In genomic region chr17:14069251-14069981, GRCh38 we compare ENCODE assay signal across 8 cellular contexts. TPM values are rescaled to one million over a fixed set of nuclear protein-coding genes. Genes with fewer than 3 reads are reported as not detected.
DNase-seq lines count a peak whose midpoint lies in the region; TF ChIP-seq lines count a peak whose summit lies in the region.

TSS of gene COX10 (plus strand) at chr17:14069504. CDS start at chr17:14069606, 102 bp downstream.

- H3K27ac ChIP-seq in neural cell (ENCODE audit: low read length) = peak within 1 kb of the TSS; percentile 70
- peak within 1 kb of the TSS; percentile 79 to 89 (median 83) for H3K27ac ChIP-seq in stomach

- TF ChIP-seq EP300 in neural cell (conservative IDR thresholded peaks at IDR 0.05; ENCODE audit: poor library complexity, severe bottlenecking) (peak; percentile 32), stomach (IDR thresholded peaks at IDR 0.05) (no peak)

- H3K9ac ChIP-seq in neural cell (ENCODE audit: low read length) = peak within 1 kb of the TSS; percentile 87

- H3K27me3 ChIP-seq in neural cell (ENCODE audit: insufficient read depth, low read depth, low read length) (no peaks in the 10 kb centered on the region), stomach (no peaks in the 10 kb centered on the region)

- H3K9me3 ChIP-seq in neural cell (ENCODE audit: low read length) = no peaks in the 10 kb centered on the region
- no peaks in the 10 kb centered on the region for H3K9me3 ChIP-seq in stomach

- TF ChIP-seq POLR2A in stomach (IDR thresholded peaks at IDR 0.05) = peak in 2 of 4 donors; percentile 49 to 81

- no peaks in the 10 kb centered on the region for H3F3A ChIP-seq in neural cell (ENCODE audit: insufficient read depth, low read length, poor library complexity, severe bottlenecking)

- 0 to 1% (median 1%) methylated on average over 27 to 47 of the region's 47 CpGs for WGBS in stomach, 5 donors

- no peak for TF ChIP-seq CTCF in LNCaP clone FGC (IDR thresholded peaks at IDR 0.05; ENCODE audit: control insufficient read depth, extremely low read depth, insufficient read depth)
- no peak for TF ChIP-seq CTCF in fibroblast of villous mesenchyme (IDR thresholded peaks at IDR 0.05; ENCODE audit: insufficient read depth, low read depth, low read length)
- TF ChIP-seq CTCF in neural cell (IDR thresholded peaks at IDR 0.05; ENCODE audit: poor library complexity, severe bottlenecking) = no peak
- TF ChIP-seq CTCF in stomach (IDR thresholded peaks at IDR 0.05) = peak in 1 of 7 experiments; percentile 14

- peak; percentile 61 for TF ChIP-seq RAD21 in neural cell (conservative IDR thresholded peaks at IDR 0.05)

- H4K20me1 ChIP-seq in neural cell (ENCODE audit: insufficient read depth) = no peaks in the 10 kb centered on the region

- no peaks in the 10 kb centered on the region for H3K9me2 ChIP-seq in neural cell (ENCODE audit: insufficient read depth, low read length)

- peaks cover 20% of the 10 kb centered on the region for H3K79me2 ChIP-seq in neural cell (replicated peaks; ENCODE audit: insufficient read depth, low read length)

- DNase-seq in ELF-1 (ENCODE audit: low read depth, low spot score) (peak; percentile 94), H4 (ENCODE audit: low spot score) (peak; percentile 84), LNCaP clone FGC (ENCODE audit: low read depth) (peak; percentile 75), SHP77 treated with DMSO at 0.1 percent for 48 hours (lab: John Stamatoyannopoulos, UW) (peak; percentile 77), fibroblast of villous mesenchyme (ENCODE audit: low read depth) (peak; percentile 81), stomach (peak; percentile 91)
- peak; percentile 96 for DNase-seq in activated effector memory CD4-positive, alpha-beta T cell treated with anti-CD3 and anti-CD28 coated beads, Interleukin-2, amount 50 U/mL, for 16 hours

- peak within 1 kb of the TSS; percentile 98 for H2AFZ ChIP-seq in neural cell (ENCODE audit: low read depth, low read length)

- H3K4me1 ChIP-seq in stomach = peaks cover 7 to 35% (median 31%) of the 10 kb centered on the region in 4 donors

- peak within 1 kb of the TSS; percentile 96 for H3K4me2 ChIP-seq in neural cell (ENCODE audit: low read length)

- peak within 1 kb of the TSS; percentile 99 for H3K4me3 ChIP-seq in LNCaP clone FGC (ENCODE audit: low read depth, low read length)
- peak within 1 kb of the TSS; percentile 99 for H3K4me3 ChIP-seq in fibroblast of villous mesenchyme (ENCODE audit: low read depth, low read length)
- H3K4me3 ChIP-seq in neural cell (ENCODE audit: low read length) = peak within 1 kb of the TSS; percentile 100
- H3K4me3 ChIP-seq in stomach = peak within 1 kb of the TSS; percentile 80 to 96 (median 96)

- intact Hi-C loops in stomach (cut with DNase I; ENCODE audit: low total_unique reads) = no loop called here

- H3K36me3 ChIP-seq in neural cell (ENCODE audit: insufficient read depth, low read length) (peaks cover 4% of the 10 kb centered on the region), stomach (peaks cover 0 to 5% (median 4%) of the 10 kb centered on the region in 4 donors)

TF ChIP-seq in neural cell, 6 proteins besides CTCF, POLR2A, EP300 and RAD21:
- TF ChIP-seq, protein P1, sequence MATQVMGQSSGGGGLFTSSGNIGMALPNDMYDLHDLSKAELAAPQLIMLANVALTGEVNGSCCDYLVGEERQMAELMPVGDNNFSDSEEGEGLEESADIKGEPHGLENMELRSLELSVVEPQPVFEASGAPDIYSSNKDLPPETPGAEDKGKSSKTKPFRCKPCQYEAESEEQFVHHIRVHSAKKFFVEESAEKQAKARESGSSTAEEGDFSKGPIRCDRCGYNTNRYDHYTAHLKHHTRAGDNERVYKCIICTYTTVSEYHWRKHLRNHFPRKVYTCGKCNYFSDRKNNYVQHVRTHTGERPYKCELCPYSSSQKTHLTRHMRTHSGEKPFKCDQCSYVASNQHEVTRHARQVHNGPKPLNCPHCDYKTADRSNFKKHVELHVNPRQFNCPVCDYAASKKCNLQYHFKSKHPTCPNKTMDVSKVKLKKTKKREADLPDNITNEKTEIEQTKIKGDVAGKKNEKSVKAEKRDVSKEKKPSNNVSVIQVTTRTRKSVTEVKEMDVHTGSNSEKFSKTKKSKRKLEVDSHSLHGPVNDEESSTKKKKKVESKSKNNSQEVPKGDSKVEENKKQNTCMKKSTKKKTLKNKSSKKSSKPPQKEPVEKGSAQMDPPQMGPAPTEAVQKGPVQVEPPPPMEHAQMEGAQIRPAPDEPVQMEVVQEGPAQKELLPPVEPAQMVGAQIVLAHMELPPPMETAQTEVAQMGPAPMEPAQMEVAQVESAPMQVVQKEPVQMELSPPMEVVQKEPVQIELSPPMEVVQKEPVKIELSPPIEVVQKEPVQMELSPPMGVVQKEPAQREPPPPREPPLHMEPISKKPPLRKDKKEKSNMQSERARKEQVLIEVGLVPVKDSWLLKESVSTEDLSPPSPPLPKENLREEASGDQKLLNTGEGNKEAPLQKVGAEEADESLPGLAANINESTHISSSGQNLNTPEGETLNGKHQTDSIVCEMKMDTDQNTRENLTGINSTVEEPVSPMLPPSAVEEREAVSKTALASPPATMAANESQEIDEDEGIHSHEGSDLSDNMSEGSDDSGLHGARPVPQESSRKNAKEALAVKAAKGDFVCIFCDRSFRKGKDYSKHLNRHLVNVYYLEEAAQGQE (IDR thresholded peaks at IDR 0.05; ENCODE audit: borderline replicate concordance) = peak; percentile 71
- TF ChIP-seq TAF1 (IDR thresholded peaks at IDR 0.05; ENCODE audit: low read depth) (peak; percentile 74), MXI1 (conservative IDR thresholded peaks at IDR 0.05; ENCODE audit: poor library complexity, severe bottlenecking) (peak; percentile 99), EZH2 (IDR thresholded peaks at IDR 0.05; ENCODE audit: borderline replicate concordance, insufficient read depth, low read length, poor library complexity, severe bottlenecking) (no peak), POLR2AphosphoS5 (IDR thresholded peaks at IDR 0.05) (peak; percentile 89), SMC3 (conservative IDR thresholded peaks at IDR 0.05; ENCODE audit: poor library complexity) (peak; percentile 63)

RNA-seq across cellular contexts. Expression of gene COX10, which starts in this region (rescaled TPM):
- total RNA-seq in H4 (2014; rRNA removed; shearing (Covaris generic)) = 25.0 and 28.3 TPM in 2 replicates
- 13.5 and 15.5 TPM in 2 replicates for total RNA-seq in fibroblast of villous mesenchyme
- 7.2 and 15.9 TPM in 2 replicates for polyA plus RNA-seq in neural cell
- 38.5 and 41.9 TPM in 2 replicates for polyA minus RNA-seq in neural cell
- total RNA-seq in stomach = 10 to 100 TPM in 4 of 5 donors, 1 to 10 TPM in 1; 7.6 to 40.4 (median 25.4) TPM
- 10 to 100 TPM in 1 of 3 donors, 1 to 10 TPM in 2; 8.5 to 16.3 (median 9.7) TPM for polyA plus RNA-seq in stomach

Comparison
In these comparisons a context has a peak if more than half of its experiments do, and no peak if none do; other contexts are left out.
1. Peak in every context shown above with its lines: DNase-seq, H3K4me3 ChIP-seq and H3K27ac ChIP-seq.